In genomic region chrX:53316121-53316859, GRCh38 we compare ENCODE assay signal across 16 cellular contexts.
"Had no signal": no experiment of that assay in that cellular context is flagged by ENCODE, and none has a peak within 500 bp of the region (broad histone marks: within the 10 kb centered on the region; RNA-seq: fewer than 3 reads in every experiment).

No MANE protein-coding gene starts in this region.

- DNase-seq: activated CD4-positive, alpha-beta T cell treated with anti-CD3 and anti-CD28 coated beads for 1 hour; activated gamma-delta T cell treated with Interleukin-2 at 50 U/mL for 16 hours; activated T-cell treated with anti-CD3 and anti-CD28 coated beads, Interleukin-2, amount 50 U/mL, for 1 hour; adrenal gland; colonic mucosa; foreskin melanocyte; lower lobe of right lung; naive B cell; psoas muscle; stimulated activated CD4-positive, alpha-beta T cell treated with anti-CD3 and anti-CD28 coated beads, Interleukin-4, amount 100 ng/mL, for 24 hours; stimulated activated naive CD4-positive, alpha-beta T cell treated with Interleukin-2 at 50 U/mL for 16 hours; WERI-Rb-1 had no signal

- H3K36me3 ChIP-seq: adrenal gland, breast epithelium, colonic mucosa, lower lobe of right lung, right atrium auricular region, thoracic aorta, WERI-Rb-1 had no signal

- H3K4me1 ChIP-seq: breast epithelium, colonic mucosa, psoas muscle had no signal

- ATAC-seq: left lobe of liver, lower lobe of right lung, psoas muscle had no signal

- H3K4me3 ChIP-seq: adrenal gland, breast epithelium, colonic mucosa, lower lobe of right lung, psoas muscle, right atrium auricular region, thoracic aorta had no signal

- H3K27ac ChIP-seq: adrenal gland, breast epithelium, colonic mucosa, lower lobe of right lung, psoas muscle, right atrium auricular region, thoracic aorta, WERI-Rb-1 had no signal

- H3K9me3 ChIP-seq: adrenal gland, breast epithelium, colonic mucosa, lower lobe of right lung, psoas muscle, right atrium auricular region, thoracic aorta had no signal
